In the genomic region with DNA sequence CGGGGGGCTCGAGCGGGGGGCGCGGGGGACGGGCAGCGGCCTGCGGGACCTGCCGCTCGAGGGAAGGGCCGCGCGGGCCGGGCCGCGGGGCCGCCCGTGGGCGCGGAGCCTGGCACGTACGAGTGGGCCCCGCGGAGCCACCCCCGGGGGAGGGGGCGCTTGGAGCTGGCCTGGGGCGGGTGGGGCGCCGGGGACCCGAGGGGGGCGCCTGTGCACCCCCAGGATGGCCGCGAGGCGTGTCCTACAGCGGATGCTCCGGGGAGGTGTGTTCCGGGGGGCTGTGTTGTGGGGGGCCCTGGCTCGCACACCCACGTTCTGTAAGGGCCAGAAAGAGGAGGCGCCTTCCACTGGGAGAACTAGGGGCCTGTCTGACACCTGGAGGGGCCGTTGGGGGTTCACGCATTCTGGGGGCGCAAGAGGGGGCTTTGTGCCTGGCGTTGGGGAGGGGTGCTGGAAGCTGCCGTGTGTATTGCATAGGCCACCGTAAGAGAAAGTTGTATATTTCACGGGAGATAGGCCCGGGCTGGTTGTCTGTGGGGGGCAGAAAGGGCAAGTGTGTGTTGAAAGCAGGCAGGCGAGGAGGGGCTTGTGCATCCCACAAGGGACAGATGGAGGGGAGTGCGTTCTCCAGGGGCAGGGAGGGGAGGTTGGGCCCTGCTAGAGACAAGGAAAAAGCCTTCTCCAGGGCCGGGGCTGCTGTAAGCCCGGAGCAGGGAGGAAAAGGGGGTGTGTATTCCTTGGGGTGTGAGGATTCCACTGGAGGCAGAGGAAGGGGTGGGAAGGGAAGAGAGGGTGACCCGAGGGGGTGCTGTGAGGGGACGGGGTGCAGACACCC, we compare ENCODE assay signal across 1 cellular context.
TF ChIP-seq lines count a peak whose summit lies in the region.

No MANE protein-coding gene starts in this region.

TF ChIP-seq in endothelial cell of umbilical vein, 7 proteins besides CTCF, POLR2A, EP300 and RAD21:
- no peak for TF ChIP-seq POLR2AphosphoS5 (IDR thresholded peaks at IDR 0.05; ENCODE audit: insufficient read depth, low read depth, low read length)
- no peak for TF ChIP-seq MYC (IDR thresholded peaks at IDR 0.05; ENCODE audit: low read depth, low read length)
- TF ChIP-seq GATA2 (IDR thresholded peaks at IDR 0.05; ENCODE audit: insufficient read depth, insufficient read length, low read depth, low read length): no peak
- TF ChIP-seq EZH2 (IDR thresholded peaks at IDR 0.05; ENCODE audit: borderline replicate concordance, low read depth, low read length, severe bottlenecking): no peak
- no peak for TF ChIP-seq MAX (IDR thresholded peaks at IDR 0.05; ENCODE audit: insufficient read depth, insufficient read length)
- no peak for TF ChIP-seq FOS (IDR thresholded peaks at IDR 0.05; ENCODE audit: borderline replicate concordance, insufficient read depth, low read length)
- no peak for TF ChIP-seq JUN (IDR thresholded peaks at IDR 0.05; ENCODE audit: borderline replicate concordance, insufficient read depth, insufficient read length, low read depth)
